ENCODE assay signal across 20 cellular contexts in genomic region chr10:97250952-97251351, GRCh38.
"Had no signal": no experiment of that assay in that cellular context is flagged by ENCODE, and none has a peak within 500 bp of the region (broad histone marks: within the 10 kb centered on the region; RNA-seq: fewer than 3 reads in every experiment).

No MANE protein-coding gene starts in this region.

- H3K4me3 ChIP-seq: MG63 had no signal

- H3K27me3 ChIP-seq: MG63 had no signal

- H3K4me2 ChIP-seq: SK-N-SH had no signal

- FAIRE-seq: RCC 7860 had no signal

- H3K9me3 ChIP-seq: MG63, SK-N-SH had no signal

- DNase-seq: Karpas-422, KG1, MG63, NCI-H1092, NCI-H1105 treated with DMSO at 0.1 percent for 48 hours, NCI-H1417 treated with DMSO at 0.1 percent for 48 hours, NCI-H187, NCI-H2029, NCI-H2081 treated with DMSO at 0.1 percent for 48 hours, NCI-H2171, NCI-H226, NCI-H446, NCI-H510A, NCI-H524 treated with DMSO at 0.1 percent for 48 hours, NCI-H69, NCI-H774, RPMI8226, SHP77, SK-N-SH had no signal

- H3K9ac ChIP-seq: SK-N-SH had no signal
